ENCODE assay signal across 22 cellular contexts in the genomic region with DNA sequence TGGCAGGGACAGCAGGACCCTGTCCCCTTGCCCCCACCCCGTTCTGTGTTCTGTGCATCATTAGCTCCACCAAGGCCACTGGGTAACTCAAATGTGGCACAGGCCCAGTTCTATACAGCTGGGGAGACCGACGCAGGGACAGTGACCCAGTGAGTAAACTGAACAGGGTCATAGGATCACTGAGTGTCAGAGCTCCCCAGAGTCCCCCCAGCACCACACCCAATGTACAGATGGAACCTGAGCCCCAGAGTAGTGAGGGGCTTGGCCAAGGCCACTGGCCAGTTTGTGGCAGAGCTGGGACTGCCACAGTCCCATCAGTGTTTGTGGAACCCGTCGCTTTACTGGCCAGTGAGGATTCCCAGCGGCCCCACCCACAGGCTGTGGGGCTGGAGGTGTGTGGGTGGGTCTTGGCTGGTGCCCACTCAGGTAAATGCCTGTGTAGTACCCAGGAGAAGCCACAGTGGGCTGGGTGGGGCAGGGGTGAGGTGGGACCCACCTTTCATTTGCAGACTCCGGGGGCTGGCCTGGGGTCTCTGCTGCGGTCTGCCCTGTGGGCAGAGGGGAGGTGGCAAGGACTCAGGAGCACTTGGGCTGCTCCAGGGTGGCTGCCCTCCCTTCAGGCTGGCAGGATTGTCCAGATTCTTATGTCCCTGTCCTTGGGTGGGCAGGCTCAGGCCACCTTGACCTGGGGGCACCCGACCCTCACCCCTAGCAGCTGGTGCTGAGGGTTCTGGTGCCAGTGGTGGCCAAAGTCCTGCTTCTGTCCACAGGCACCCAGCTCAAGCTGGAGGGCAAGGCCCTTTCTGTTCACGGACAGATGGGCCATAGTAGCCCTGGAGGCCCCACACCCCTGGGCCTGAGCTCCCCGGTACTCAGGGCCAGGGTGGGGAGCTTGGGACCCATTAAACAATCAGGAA.
"Had no signal": no experiment of that assay in that cellular context is flagged by ENCODE, and none has a peak within 500 bp of the region (broad histone marks: within the 10 kb centered on the region; RNA-seq: fewer than 3 reads in every experiment).

No MANE protein-coding gene starts in this region.

- H3K4me3 Mint-ChIP-seq: activated CD8-positive, alpha-beta T cell treated with anti-CD3 and anti-CD28 coated beads for 36 hours; activated naive CD4-positive, alpha-beta T cell treated with anti-CD3 and anti-CD28 coated beads, Interleukin-2, amount 50 U/mL, for 24 hours; T-cell had no signal

- H3K27ac Mint-ChIP-seq: activated CD8-positive, alpha-beta T cell treated with anti-CD3 and anti-CD28 coated beads for 36 hours; activated naive CD4-positive, alpha-beta T cell treated with anti-CD3 and anti-CD28 coated beads, Interleukin-2, amount 50 U/mL, for 24 hours; T-cell had no signal

- H3K27me3 ChIP-seq: brain microvascular endothelial cell, cardiac muscle cell, Peyer's patch had no signal

- H3K36me3 ChIP-seq: brain microvascular endothelial cell, cardiac muscle cell, Peyer's patch had no signal

- H3K9me3 ChIP-seq: Peyer's patch had no signal

- H3K4me3 ChIP-seq: cardiac muscle cell, Peyer's patch had no signal

- ATAC-seq: activated CD4-positive, CD25-positive, alpha-beta regulatory T cell treated with anti-CD3 and anti-CD28 coated beads, Interleukin-2, amount 50 U/mL, for 24 hours; activated CD8-positive, alpha-beta T cell treated with anti-CD3 and anti-CD28 coated beads for 36 hours; T-cell had no signal

- H3K27me3 Mint-ChIP-seq: activated CD8-positive, alpha-beta T cell treated with anti-CD3 and anti-CD28 coated beads for 36 hours; activated naive CD4-positive, alpha-beta T cell treated with anti-CD3 and anti-CD28 coated beads, Interleukin-2, amount 50 U/mL, for 24 hours; T-cell had no signal

- H3K27ac ChIP-seq: brain microvascular endothelial cell, cardiac muscle cell, Peyer's patch had no signal

- H3K36me3 Mint-ChIP-seq: activated naive CD4-positive, alpha-beta T cell treated with anti-CD3 and anti-CD28 coated beads, Interleukin-2, amount 50 U/mL, for 24 hours; T-cell had no signal

- H3K9me3 Mint-ChIP-seq: activated CD8-positive, alpha-beta T cell treated with anti-CD3 and anti-CD28 coated beads for 36 hours; activated naive CD4-positive, alpha-beta T cell treated with anti-CD3 and anti-CD28 coated beads, Interleukin-2, amount 50 U/mL, for 24 hours; T-cell had no signal

- DNase-seq: activated CD4-positive, alpha-beta T cell treated with anti-CD3 and anti-CD28 coated beads for 4 hours; activated CD8-positive, alpha-beta memory T cell treated with anti-CD3 and anti-CD28 coated beads, Interleukin-2, amount 50 U/mL, for 48 hours; activated CD8-positive, alpha-beta T cell treated with anti-CD3 and anti-CD28 coated beads for 36 hours; activated effector memory CD4-positive, alpha-beta T cell treated with Interleukin-2 at 50 U/mL for 16 hours; activated naive CD4-positive, alpha-beta T cell; activated T-cell treated with anti-CD3 and anti-CD28 coated beads, Interleukin-2, amount 50 U/mL, for 1 hour; brain microvascular endothelial cell; KG1; NCI-H1048; NCI-H146; NCI-H187 treated with DMSO at 0.1 percent for 48 hours; NCI-H2081 treated with DMSO at 0.1 percent for 48 hours; NCI-H446; NCI-H524; Peyer's patch; SHP77 treated with DMSO at 0.1 percent for 48 hours; T-cell; T-helper 2 cell; T1000 had no signal
